In genomic region chr9:91905958-91906585, GRCh38 we compare ENCODE assay signal across 1 cellular context.
TF ChIP-seq lines count a peak whose summit lies in the region.

No MANE protein-coding gene starts in this region.

TF ChIP-seq in K562, 482 proteins besides CTCF, POLR2A, EP300 and RAD21 (continued from another document and continues in another):
- 0 out of 2 replicates have a peak, but pooled peaks have one; percentile 24 for TF ChIP-seq THAP12 (CRISPR knock-in tag; IDR thresholded peaks at IDR 0.05)
- no peak for TF ChIP-seq SRSF3 (IDR thresholded peaks at IDR 0.05; ENCODE audit: insufficient read depth, low read length)
- TF ChIP-seq ZNF347 (CRISPR knock-in tag; IDR thresholded peaks at IDR 0.05; ENCODE audit: low read depth), result no peak
- TF ChIP-seq RBM17 (IDR thresholded peaks at IDR 0.05; ENCODE audit: borderline replicate concordance, low read depth, low read length), result no peak
- TF ChIP-seq U2AF2 (optimal IDR thresholded peaks at IDR 0.05; ENCODE audit: low read depth, low read length), result no peak
- TF ChIP-seq ZNF121 (CRISPR knock-in tag; conservative IDR thresholded peaks at IDR 0.05), result no peak
- TF ChIP-seq ZC3H11A (IDR thresholded peaks at IDR 0.05; ENCODE audit: low read depth, low read length), result no peak
- TF ChIP-seq NRF1 (conservative IDR thresholded peaks at IDR 0.05 in 1 of 2, IDR thresholded peaks at IDR 0.05 in 1 of 2), result 0 out of 4 replicates have a peak, but pooled peaks of 1 of the 2 experiments have one; percentile 19
- TF ChIP-seq ZNF644 (tag; IDR thresholded peaks at IDR 0.05; ENCODE audit: low read depth), result no peak
- peak; percentile 99 for TF ChIP-seq MAFG (tag; conservative IDR thresholded peaks at IDR 0.05)
- no peak for TF ChIP-seq ATF1 (CRISPR knock-in tag; IDR thresholded peaks at IDR 0.05)
- TF ChIP-seq ATF1 (tag; IDR thresholded peaks at IDR 0.05), result peak; percentile 31
- TF ChIP-seq LCOR (CRISPR knock-in tag; IDR thresholded peaks at IDR 0.05), result no peak
- peak; percentile 59; the same call in 1 of the 2 replicates for TF ChIP-seq BHLHE40 (IDR thresholded peaks at IDR 0.05; ENCODE audit: low read length)
- TF ChIP-seq, protein P1, sequence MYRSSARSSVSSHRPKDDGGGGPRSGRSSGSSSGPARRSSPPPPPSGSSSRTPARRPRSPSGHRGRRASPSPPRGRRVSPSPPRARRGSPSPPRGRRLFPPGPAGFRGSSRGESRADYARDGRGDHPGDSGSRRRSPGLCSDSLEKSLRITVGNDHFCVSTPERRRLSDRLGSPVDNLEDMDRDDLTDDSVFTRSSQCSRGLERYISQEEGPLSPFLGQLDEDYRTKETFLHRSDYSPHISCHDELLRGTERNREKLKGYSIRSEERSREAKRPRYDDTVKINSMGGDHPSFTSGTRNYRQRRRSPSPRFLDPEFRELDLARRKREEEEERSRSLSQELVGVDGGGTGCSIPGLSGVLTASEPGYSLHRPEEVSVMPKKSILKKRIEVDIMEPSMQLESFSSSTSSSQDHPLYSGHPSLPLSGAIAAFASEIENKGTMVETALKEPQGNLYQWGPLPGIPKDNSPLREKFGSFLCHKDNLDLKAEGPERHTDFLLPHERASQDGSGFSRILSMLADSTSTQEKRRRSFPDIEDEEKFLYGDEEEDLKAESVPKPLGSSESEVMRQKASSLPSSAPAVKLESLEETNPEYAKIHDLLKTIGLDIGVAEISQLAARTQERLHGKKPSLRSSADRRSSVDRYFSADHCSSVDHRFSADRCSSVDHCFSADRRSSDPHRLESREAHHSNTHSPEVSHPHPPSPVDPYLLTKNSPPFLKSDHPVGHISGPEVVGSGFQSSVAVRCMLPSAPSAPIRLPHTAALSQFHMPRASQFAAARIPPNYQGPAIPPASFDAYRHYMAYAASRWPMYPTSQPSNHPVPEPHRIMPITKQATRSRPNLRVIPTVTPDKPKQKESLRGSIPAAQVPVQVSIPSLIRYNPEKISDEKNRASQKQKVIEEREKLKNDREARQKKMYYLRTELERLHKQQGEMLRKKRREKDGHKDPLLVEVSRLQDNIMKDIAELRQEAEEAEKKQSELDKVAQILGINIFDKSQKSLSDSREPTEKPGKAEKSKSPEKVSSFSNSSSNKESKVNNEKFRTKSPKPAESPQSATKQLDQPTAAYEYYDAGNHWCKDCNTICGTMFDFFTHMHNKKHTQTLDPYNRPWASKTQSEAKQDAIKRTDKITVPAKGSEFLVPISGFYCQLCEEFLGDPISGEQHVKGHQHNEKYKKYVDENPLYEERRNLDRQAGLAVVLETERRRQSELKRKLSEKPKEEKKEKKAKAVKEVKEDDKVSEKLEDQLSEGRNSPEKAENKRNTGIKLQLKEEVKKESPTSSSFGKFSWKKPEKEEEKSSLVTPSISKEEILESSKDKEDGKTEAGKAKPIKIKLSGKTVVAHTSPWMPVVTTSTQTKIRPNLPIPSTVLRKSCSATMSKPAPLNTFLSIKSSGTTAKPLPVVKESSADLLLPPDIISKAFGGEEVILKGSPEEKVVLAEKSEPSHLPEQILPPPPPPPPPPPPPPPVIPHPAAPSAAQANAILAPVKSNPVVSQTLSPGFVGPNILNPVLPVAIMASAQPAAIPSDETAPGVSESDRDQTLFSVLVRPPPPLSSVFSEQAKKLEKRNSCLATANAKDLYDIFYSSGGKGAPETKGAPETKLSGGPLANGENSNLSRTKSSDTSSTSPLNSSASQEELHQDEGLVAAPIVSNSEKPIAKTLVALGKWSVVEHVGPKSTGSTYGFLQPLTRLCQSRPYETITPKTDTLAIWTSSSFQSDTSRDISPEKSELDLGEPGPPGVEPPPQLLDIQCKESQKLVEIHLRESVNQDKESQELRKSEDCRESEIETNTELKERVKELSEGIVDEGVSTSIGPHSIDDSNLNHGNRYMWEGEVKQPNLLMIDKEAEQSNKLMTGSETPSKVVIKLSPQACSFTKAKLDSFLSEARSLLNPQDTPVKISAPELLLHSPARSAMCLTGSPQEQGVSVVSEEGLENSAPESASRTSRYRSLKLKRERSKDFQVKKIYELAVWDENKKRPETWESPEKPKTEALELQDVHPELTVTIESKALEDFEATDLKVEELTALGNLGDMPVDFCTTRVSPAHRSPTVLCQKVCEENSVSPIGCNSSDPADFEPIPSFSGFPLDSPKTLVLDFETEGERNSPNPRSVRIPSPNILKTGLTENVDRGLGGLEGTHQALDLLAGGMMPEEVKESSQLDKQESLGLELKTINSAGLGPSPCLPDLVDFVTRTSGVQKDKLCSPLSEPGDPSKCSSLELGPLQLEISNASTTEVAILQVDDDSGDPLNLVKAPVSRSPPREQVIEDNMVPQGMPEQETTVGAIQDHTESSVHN (IDR thresholded peaks at IDR 0.05; ENCODE audit: borderline replicate concordance in 1 of 2, low read depth in 1 of 2), result no peak
- TF ChIP-seq GATAD2A (IDR thresholded peaks at IDR 0.05), result no peak
- TF ChIP-seq ZNF57 (CRISPR knock-in tag; IDR thresholded peaks at IDR 0.05), result no peak
- peak; percentile 66 for TF ChIP-seq ZNF766 (CRISPR knock-in tag; conservative IDR thresholded peaks at IDR 0.05)
- TF ChIP-seq E2F5 (CRISPR knock-in tag; IDR thresholded peaks at IDR 0.05), result no peak
- TF ChIP-seq, protein P2, sequence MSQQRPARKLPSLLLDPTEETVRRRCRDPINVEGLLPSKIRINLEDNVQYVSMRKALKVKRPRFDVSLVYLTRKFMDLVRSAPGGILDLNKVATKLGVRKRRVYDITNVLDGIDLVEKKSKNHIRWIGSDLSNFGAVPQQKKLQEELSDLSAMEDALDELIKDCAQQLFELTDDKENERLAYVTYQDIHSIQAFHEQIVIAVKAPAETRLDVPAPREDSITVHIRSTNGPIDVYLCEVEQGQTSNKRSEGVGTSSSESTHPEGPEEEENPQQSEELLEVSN (IDR thresholded peaks at IDR 0.05; ENCODE audit: borderline replicate concordance in 1 of 2, extremely low read depth in 1 of 2, insufficient read depth in 1 of 2, insufficient read length in 1 of 2, low read depth in 1 of 2, low read length in 1 of 2, poor library complexity in 1 of 2, severe bottlenecking in 1 of 2), result peak; percentile 35 to 66
- no peak for TF ChIP-seq ZNF830 (CRISPR knock-in tag; IDR thresholded peaks at IDR 0.05)
- TF ChIP-seq, protein P3, sequence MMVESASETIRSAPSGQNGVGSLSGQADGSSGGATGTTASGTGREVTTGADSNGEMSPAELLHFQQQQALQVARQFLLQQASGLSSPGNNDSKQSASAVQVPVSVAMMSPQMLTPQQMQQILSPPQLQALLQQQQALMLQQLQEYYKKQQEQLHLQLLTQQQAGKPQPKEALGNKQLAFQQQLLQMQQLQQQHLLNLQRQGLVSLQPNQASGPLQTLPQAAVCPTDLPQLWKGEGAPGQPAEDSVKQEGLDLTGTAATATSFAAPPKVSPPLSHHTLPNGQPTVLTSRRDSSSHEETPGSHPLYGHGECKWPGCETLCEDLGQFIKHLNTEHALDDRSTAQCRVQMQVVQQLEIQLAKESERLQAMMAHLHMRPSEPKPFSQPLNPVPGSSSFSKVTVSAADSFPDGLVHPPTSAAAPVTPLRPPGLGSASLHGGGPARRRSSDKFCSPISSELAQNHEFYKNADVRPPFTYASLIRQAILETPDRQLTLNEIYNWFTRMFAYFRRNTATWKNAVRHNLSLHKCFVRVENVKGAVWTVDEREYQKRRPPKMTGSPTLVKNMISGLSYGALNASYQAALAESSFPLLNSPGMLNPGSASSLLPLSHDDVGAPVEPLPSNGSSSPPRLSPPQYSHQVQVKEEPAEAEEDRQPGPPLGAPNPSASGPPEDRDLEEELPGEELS (CRISPR knock-in tag; IDR thresholded peaks at IDR 0.05; ENCODE audit: borderline replicate concordance), result no peak
- peak; percentile 1 to 70; a peak in 2 of 4 replicates for TF ChIP-seq MAZ (CRISPR knock-in tag; conservative IDR thresholded peaks at IDR 0.05 in 1 of 2, IDR thresholded peaks at IDR 0.05 in 1 of 2)
- TF ChIP-seq UBTF (IDR thresholded peaks at IDR 0.05; ENCODE audit: borderline replicate concordance in 1 of 2, low read depth in 2 of 2, low read length in 2 of 2), result 0 out of 4 replicates have a peak, but pooled peaks of 1 of the 2 experiments have one; percentile 40
- peak in 2 of 3 experiments; percentile 66 to 68 for TF ChIP-seq YY1 (IDR thresholded peaks at IDR 0.05; ENCODE audit: borderline replicate concordance in 1 of 3, control insufficient read depth in 1 of 3, extremely low read depth in 1 of 3, insufficient read depth in 3 of 3, insufficient read length in 1 of 3, insufficient replicate concordance in 2 of 3, low read depth in 1 of 3, low read length in 2 of 3)
- TF ChIP-seq, protein P4, sequence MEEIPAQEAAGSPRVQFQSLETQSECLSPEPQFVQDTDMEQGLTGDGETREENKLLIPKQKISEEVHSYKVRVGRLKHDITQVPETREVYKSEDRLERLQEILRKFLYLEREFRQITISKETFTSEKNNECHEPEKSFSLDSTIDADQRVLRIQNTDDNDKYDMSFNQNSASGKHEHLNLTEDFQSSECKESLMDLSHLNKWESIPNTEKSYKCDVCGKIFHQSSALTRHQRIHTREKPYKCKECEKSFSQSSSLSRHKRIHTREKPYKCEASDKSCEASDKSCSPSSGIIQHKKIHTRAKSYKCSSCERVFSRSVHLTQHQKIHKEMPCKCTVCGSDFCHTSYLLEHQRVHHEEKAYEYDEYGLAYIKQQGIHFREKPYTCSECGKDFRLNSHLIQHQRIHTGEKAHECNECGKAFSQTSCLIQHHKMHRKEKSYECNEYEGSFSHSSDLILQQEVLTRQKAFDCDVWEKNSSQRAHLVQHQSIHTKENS (CRISPR knock-in tag; IDR thresholded peaks at IDR 0.05), result no peak
- no peak for TF ChIP-seq ZNF280A (IDR thresholded peaks at IDR 0.05; ENCODE audit: low read depth, partially characterized antibody)
- TF ChIP-seq, protein P5, sequence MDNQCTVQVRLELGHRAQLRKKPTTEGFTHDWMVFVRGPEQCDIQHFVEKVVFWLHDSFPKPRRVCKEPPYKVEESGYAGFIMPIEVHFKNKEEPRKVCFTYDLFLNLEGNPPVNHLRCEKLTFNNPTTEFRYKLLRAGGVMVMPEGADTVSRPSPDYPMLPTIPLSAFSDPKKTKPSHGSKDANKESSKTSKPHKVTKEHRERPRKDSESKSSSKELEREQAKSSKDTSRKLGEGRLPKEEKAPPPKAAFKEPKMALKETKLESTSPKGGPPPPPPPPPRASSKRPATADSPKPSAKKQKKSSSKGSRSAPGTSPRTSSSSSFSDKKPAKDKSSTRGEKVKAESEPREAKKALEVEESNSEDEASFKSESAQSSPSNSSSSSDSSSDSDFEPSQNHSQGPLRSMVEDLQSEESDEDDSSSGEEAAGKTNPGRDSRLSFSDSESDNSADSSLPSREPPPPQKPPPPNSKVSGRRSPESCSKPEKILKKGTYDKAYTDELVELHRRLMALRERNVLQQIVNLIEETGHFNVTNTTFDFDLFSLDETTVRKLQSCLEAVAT (IDR thresholded peaks at IDR 0.05), result peak in 1 of 2 experiments; percentile 56; a peak in 1 of 4 replicates
- no peak for TF ChIP-seq NELFE (IDR thresholded peaks at IDR 0.05; ENCODE audit: insufficient read depth, insufficient read length)
- no peak for TF ChIP-seq SNRNP70 (optimal IDR thresholded peaks at IDR 0.05; ENCODE audit: low read depth, low read length)
- TF ChIP-seq BCL6 (CRISPR knock-in tag; IDR thresholded peaks at IDR 0.05), result no peak
- 0 out of 2 replicates have a peak, but pooled peaks have one; percentile 16 for TF ChIP-seq TOE1 (IDR thresholded peaks at IDR 0.05; ENCODE audit: borderline replicate concordance)
- no peak for TF ChIP-seq TOE1 (CRISPR knock-in tag; IDR thresholded peaks at IDR 0.05; ENCODE audit: borderline replicate concordance, low read depth)
- no peak for TF ChIP-seq ZSCAN29 (IDR thresholded peaks at IDR 0.05)
- TF ChIP-seq ZNF24 (IDR thresholded peaks at IDR 0.05), result no peak
- no peak for TF ChIP-seq RBM14 (IDR thresholded peaks at IDR 0.05; ENCODE audit: borderline replicate concordance, insufficient read depth, low read depth, low read length)
- no peak for TF ChIP-seq LARP7 (IDR thresholded peaks at IDR 0.05)
